In genomic region chr1:156705321-156705917, GRCh38 we compare ENCODE assay signal across 8 cellular contexts. TPM values are rescaled to one million over a fixed set of nuclear protein-coding genes. Genes with fewer than 3 reads are reported as not detected.
DNase-seq lines count a peak whose midpoint lies in the region; ATAC-seq and TF ChIP-seq lines count a peak whose summit lies in the region.

TSS of gene CRABP2 (minus strand) at chr1:156705583. CDS start at chr1:156705446, 137 bp downstream.

- H3K9ac ChIP-seq in HUES6 (ENCODE audit: low read length) (peak within 1 kb of the TSS; percentile 87), neuronal stem cell (ENCODE audit: low read depth, low read length, poor library complexity) (peak within 1 kb of the TSS; percentile 90)

- H3K4me2 ChIP-seq in neuronal stem cell (ENCODE audit: insufficient read depth, low read length, poor library complexity, severe bottlenecking): peak within 1 kb of the TSS; percentile 93

- H2AFZ ChIP-seq in neuronal stem cell (ENCODE audit: low read length): peak within 1 kb of the TSS; percentile 91

- H2AK5ac ChIP-seq in neuronal stem cell (ENCODE audit: low read depth, low read length): peak within 1 kb of the TSS; percentile 87

- TF ChIP-seq CTCF in AG10803 (conservative IDR thresholded peaks at IDR 0.05; ENCODE audit: low read length): no peak
- TF ChIP-seq CTCF in GM10248 (IDR thresholded peaks at IDR 0.05; ENCODE audit: control extremely low read depth, extremely low read depth, low read depth, missing control alignments): no peak

- peak within 1 kb of the TSS; percentile 90 for H2BK5ac ChIP-seq in neuronal stem cell (ENCODE audit: low read length)

- no peak within 1 kb of the TSS for H2BK12ac ChIP-seq in neuronal stem cell (ENCODE audit: low read length)

- H3K9me3 ChIP-seq in HUES6 (ENCODE audit: control insufficient read depth, insufficient read depth, low read depth, low read length): no peaks in the 10 kb centered on the region
- H3K9me3 ChIP-seq in neuronal stem cell (replicated peaks in 1 of 2; ENCODE audit: control insufficient read depth in 2 of 2, insufficient read depth in 1 of 2, low read depth in 1 of 2, low read length in 2 of 2): no peaks in the 10 kb centered on the region

- peak within 1 kb of the TSS; percentile 76 for H3K23ac ChIP-seq in neuronal stem cell (ENCODE audit: low read depth, low read length, poor library complexity)

- H3K4me3 ChIP-seq in AG10803 (ENCODE audit: low read length) (peak within 1 kb of the TSS; percentile 69), HUES6 (ENCODE audit: low read depth, low read length) (peak within 1 kb of the TSS; percentile 76), neuronal stem cell (ENCODE audit: low read length in 2 of 2) (peak within 1 kb of the TSS; percentile 63 to 87)

- peaks cover 50% of the 10 kb centered on the region for H3K4me1 ChIP-seq in HUES6 (ENCODE audit: control insufficient read depth, insufficient read depth, low read length)
- H3K4me1 ChIP-seq in neuronal stem cell (ENCODE audit: control insufficient read depth in 2 of 2, insufficient read depth in 1 of 2, low read depth in 1 of 2, low read length in 2 of 2): peaks cover 50 to 56% of the 10 kb centered on the region in 2 donors

- H3K27ac ChIP-seq in HUES6 (ENCODE audit: low read depth, low read length): peak within 1 kb of the TSS; percentile 90
- H3K27ac ChIP-seq in neuronal stem cell (replicated peaks; ENCODE audit: low read length): peak within 1 kb of the TSS; percentile 92

- peak within 1 kb of the TSS; percentile 73 for H3K14ac ChIP-seq in neuronal stem cell (ENCODE audit: low read length)

- no CpG with 5 or more reads among the region's 42 CpGs for WGBS in neuronal stem cell (ENCODE audit: extremely low coverage in 2 of 2, insufficient read length in 2 of 2, insufficient replicate concordance in 1 of 2), 2 donors

- ATAC-seq in esophagus mucosa: peak; percentile 11
- ATAC-seq in GM21367 (IDR thresholded peaks at IDR 0.05; ENCODE audit: unreplicated experiment): no peak
- no peak for ATAC-seq in HG03432 (IDR thresholded peaks at IDR 0.05; ENCODE audit: unreplicated experiment)

- H4K8ac ChIP-seq in neuronal stem cell (ENCODE audit: low read depth, low read length): no peak within 1 kb of the TSS

- H3K27me3 ChIP-seq in HUES6 (ENCODE audit: control insufficient read depth, insufficient read depth, low read length) (peaks cover 9% of the 10 kb centered on the region; the same call in 1 of the 2 replicates), neuronal stem cell (ENCODE audit: control insufficient read depth in 3 of 3, insufficient read depth in 3 of 3, low read depth in 1 of 3, low read length in 3 of 3) (no peaks in the 10 kb centered on the region)

- peaks cover 9% of the 10 kb centered on the region for H3K79me1 ChIP-seq in neuronal stem cell (ENCODE audit: low read depth, low read length)

- POLR2A ChIA-PET in GM10248 (lab: Yijun Ruan, JAX): interaction anchor here (0.6 kb wide), 1 partner anchor 42 kb away, joined by 7 read pairs; no protein-coding TSS in a partner anchor

- CTCF ChIA-PET in GM10248 (lab: Yijun Ruan, JAX): interaction anchor here (0.8 to 27.7 kb wide), 22 partner anchors 8 to 185 kb away, joined by 3 to 597 read pairs (median 5); partner anchors contain the start of genes HAPLN2, INSRR, ISG20L2 and METTL25B

- peak; percentile 45 for DNase-seq in AG10803 (ENCODE audit: low read depth)
- DNase-seq in activated CD4-positive, alpha-beta T cell treated with anti-CD3 and anti-CD28 coated beads, Interleukin-2, amount 50 U/mL, for 1 hour: peak; percentile 31
- peak; percentile 78 for DNase-seq in neuronal stem cell (ENCODE audit: low spot score)
- DNase-seq in GM10248 (ENCODE audit: extremely low spot score): no peak

- peak within 1 kb of the TSS; percentile 93 for H2BK120ac ChIP-seq in neuronal stem cell (ENCODE audit: low read depth, low read length)

- peak within 1 kb of the TSS; percentile 98 for H4K91ac ChIP-seq in neuronal stem cell (ENCODE audit: low read depth, low read length, poor library complexity)

- H3K18ac ChIP-seq in neuronal stem cell (ENCODE audit: low read length): peak within 1 kb of the TSS; percentile 99

- H3K36me3 ChIP-seq in HUES6 (ENCODE audit: control insufficient read depth, insufficient read depth, low read length) (peaks cover 13% of the 10 kb centered on the region), neuronal stem cell (replicated peaks in 1 of 2; ENCODE audit: control insufficient read depth in 2 of 2, insufficient read depth in 2 of 2, low read length in 2 of 2) (peaks cover 6 to 9% of the 10 kb centered on the region in 2 donors)

- H3K4ac ChIP-seq in neuronal stem cell (ENCODE audit: low read length): peak within 1 kb of the TSS; percentile 19

- H2BK15ac ChIP-seq in neuronal stem cell (ENCODE audit: low read length): peak within 1 kb of the TSS; percentile 40

RNA-seq across cellular contexts. Expression of gene CRABP2, which starts in this region (rescaled TPM):
- 1,373 TPM for total RNA-seq in esophagus mucosa
- polyA plus RNA-seq in neuronal stem cell (2013, experiment 1 of 2): 479 TPM
- 474 TPM for polyA plus RNA-seq in neuronal stem cell (2013, experiment 2 of 2)
